29 cellular contexts compared by ENCODE assay signal in genomic region chr2:630451-631320, GRCh38.
"Had no signal": no experiment of that assay in that cellular context is flagged by ENCODE, and none has a peak within 500 bp of the region (broad histone marks: within the 10 kb centered on the region; RNA-seq: fewer than 3 reads in every experiment).

No MANE protein-coding gene starts in this region.

- FAIRE-seq: islet of Langerhans, urothelium cell line had no signal

- H3K27me3 ChIP-seq: neural progenitor cell, right atrium auricular region, right lobe of liver, stomach, tibial artery, upper lobe of right lung had no signal

- H3K9me3 ChIP-seq: neutrophil, right atrium auricular region, right lobe of liver, stomach, thoracic aorta, tibial artery, upper lobe of right lung had no signal

- H3K27ac ChIP-seq: left ventricle myocardium inferior, neural progenitor cell, neutrophil, right atrium auricular region, right lobe of liver, stomach, thoracic aorta, tibial artery, upper lobe of right lung had no signal

- ATAC-seq: natural killer cell; right lobe of liver; stimulated activated naive B cell treated with anti-CD40 and anti-IgM and Interleukin-4, amounts not matched to agents 10 μg/mL and 1 μg/mL and 100 μg/mL, for 72 hours; stimulated activated naive CD8-positive, alpha-beta T cell treated with anti-CD3 and anti-CD28 coated beads, Interleukin-15, Interleukin-2, amounts not matched to agents 100 U/mL and 50 U/mL, for 24 hours; upper lobe of right lung had no signal

- H3K27ac Mint-ChIP-seq: immature natural killer cell; mesothelial cell of epicardium; naive B cell; natural killer cell; nephron progenitor cell; neural progenitor cell; progenitor cell of endocrine pancreas; stimulated activated naive B cell treated with anti-CD40 and anti-IgM and Interleukin-4, amounts not matched to agents 10 μg/mL and 1 μg/mL and 100 μg/mL, for 72 hours had no signal

- H2AFZ ChIP-seq: neural progenitor cell had no signal

- H3K36me3 Mint-ChIP-seq: immature natural killer cell; mesothelial cell of epicardium; naive B cell; natural killer cell; neural progenitor cell; stimulated activated naive B cell treated with anti-CD40 and anti-IgM and Interleukin-4, amounts not matched to agents 10 μg/mL and 1 μg/mL and 100 μg/mL, for 72 hours had no signal

- DNase-seq: hypothalamus; immature natural killer cell; left ventricle myocardium inferior; mesendoderm; naive B cell; natural killer cell; nephron progenitor cell; occipital lobe; right lobe of liver; stimulated activated CD4-positive, alpha-beta T cell treated with anti-CD3 and anti-CD28 coated beads, Interleukin-1b, Interleukin-23, amount 100 ng/mL, for 48 hours; stimulated activated CD4-positive, alpha-beta T cell treated with anti-CD3 and anti-CD28 coated beads, Interleukin-2, amount 100 ng/mL, for 48 hours; stimulated activated CD4-positive, alpha-beta T cell treated with anti-CD3 and anti-CD28 coated beads, Interleukin-4, amount 100 ng/mL, for 4 hours; stimulated activated CD8-positive, alpha-beta memory T cell treated with anti-CD3 and anti-CD28 coated beads, Interleukin-4, amount 100 ng/mL, for 48 hours; stimulated activated naive B cell treated with anti-CD40 and anti-IgM and Interleukin-4, amounts not matched to agents 10 μg/mL and 1 μg/mL and 100 μg/mL, for 72 hours; stimulated activated naive CD8-positive, alpha-beta T cell treated with anti-CD3 and anti-CD28 coated beads, Interleukin-15, Interleukin-2, amounts not matched to agents 100 U/mL and 50 U/mL, for 24 hours; stomach; tibial artery; trophoblast cell; upper lobe of right lung had no signal

- H3K9me3 Mint-ChIP-seq: natural killer cell had no signal

- H3K4me2 ChIP-seq: neural progenitor cell, smooth muscle cell had no signal

- H3K4me1 ChIP-seq: left ventricle myocardium inferior, right atrium auricular region, right lobe of liver, stomach, tibial artery, upper lobe of right lung had no signal

- H3K4me3 Mint-ChIP-seq: immature natural killer cell; mesothelial cell of epicardium; naive B cell; natural killer cell; nephron progenitor cell; neural progenitor cell; stimulated activated naive B cell treated with anti-CD40 and anti-IgM and Interleukin-4, amounts not matched to agents 10 μg/mL and 1 μg/mL and 100 μg/mL, for 72 hours had no signal

- H3K4me3 ChIP-seq: left ventricle myocardium inferior, lung, neural progenitor cell, right atrium auricular region, right lobe of liver, smooth muscle cell, stomach, thoracic aorta, tibial artery, upper lobe of right lung had no signal

- H3K4me1 Mint-ChIP-seq: immature natural killer cell; mesothelial cell of epicardium; naive B cell; natural killer cell; stimulated activated naive B cell treated with anti-CD40 and anti-IgM and Interleukin-4, amounts not matched to agents 10 μg/mL and 1 μg/mL and 100 μg/mL, for 72 hours had no signal

- H3K9ac ChIP-seq: neural progenitor cell had no signal

- H3K36me3 ChIP-seq: left ventricle myocardium inferior, neutrophil, right atrium auricular region, right lobe of liver, stomach, thoracic aorta, tibial artery, upper lobe of right lung had no signal
